Comparison of ENCODE assay signal across 8 cellular contexts in the genomic region with DNA sequence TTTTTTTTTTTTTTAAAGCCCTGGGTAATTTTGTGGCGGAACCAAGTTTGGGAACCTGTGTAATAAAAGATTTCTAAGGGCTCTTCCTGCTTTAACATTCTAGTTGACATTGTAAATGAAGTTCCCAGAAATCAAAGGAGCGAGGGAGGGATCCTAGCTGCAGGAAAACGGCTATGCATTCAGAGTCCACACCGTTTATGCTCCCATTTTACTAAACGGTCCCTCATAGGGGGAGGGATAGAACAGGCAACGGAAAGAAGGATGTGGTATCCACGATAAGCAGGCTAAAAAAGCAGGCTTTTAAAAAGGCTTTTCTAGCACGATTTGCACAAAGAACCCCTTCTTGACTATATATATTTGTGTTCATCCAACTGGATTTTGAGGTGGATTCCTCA. TPM values are rescaled to one million over a fixed set of nuclear protein-coding genes. Genes with fewer than 3 reads are reported as not detected.
DNase-seq lines count a peak whose midpoint lies in the region; ATAC-seq and TF ChIP-seq lines count a peak whose summit lies in the region.

No MANE protein-coding gene starts in this region.

- no peaks in the 10 kb centered on the region for H3K27me3 Mint-ChIP-seq in activated CD4-positive, alpha-beta memory T cell treated with anti-CD3 and anti-CD28 coated beads for 36 hours

- DNase-seq in BJ (ENCODE audit: low read depth) (no peak), HFF-Myc (ENCODE audit: extremely low read depth, low read depth) (no peak), left ventricle myocardium superior (no peak), skeletal muscle cell (ENCODE audit: low read depth) (no peak), SHP77 treated with DMSO at 0.1 percent for 48 hours (lab: John Stamatoyannopoulos, UW) (no peak)
- DNase-seq in activated CD4-positive, alpha-beta memory T cell treated with anti-CD3 and anti-CD28 coated beads for 36 hours = no peak
- DNase-seq in central memory CD4-positive, alpha-beta T cell = no peak

- TF ChIP-seq CTCF in BJ (IDR thresholded peaks at IDR 0.05; ENCODE audit: insufficient read depth, low read depth, low read length) = no peak
- no peak for TF ChIP-seq CTCF in HFF-Myc (IDR thresholded peaks at IDR 0.05; ENCODE audit: low read depth, low read length, missing control alignments)

- H3K4me3 ChIP-seq in BJ (ENCODE audit: low read depth, low read length) (peak overlapping the region; percentile 74), HFF-Myc (replicated peaks; ENCODE audit: low read depth, low read length) (peak overlapping the region; percentile 70), skeletal muscle cell (ENCODE audit: low read depth, low read length) (peak overlapping the region; percentile 97)

- H3K36me3 ChIP-seq in BJ (ENCODE audit: control insufficient read depth, insufficient read depth, low read length) = no peaks in the 10 kb centered on the region

- H3K4me1 Mint-ChIP-seq in activated CD4-positive, alpha-beta memory T cell treated with anti-CD3 and anti-CD28 coated beads for 36 hours (ENCODE audit: low read depth) = peaks cover 27% of the 10 kb centered on the region

- no peaks in the 10 kb centered on the region for H3K36me3 Mint-ChIP-seq in activated CD4-positive, alpha-beta memory T cell treated with anti-CD3 and anti-CD28 coated beads for 36 hours

- H3K4me3 Mint-ChIP-seq in activated CD4-positive, alpha-beta memory T cell treated with anti-CD3 and anti-CD28 coated beads for 36 hours = peak overlapping the region; percentile 83

- H3K27ac Mint-ChIP-seq in activated CD4-positive, alpha-beta memory T cell treated with anti-CD3 and anti-CD28 coated beads for 36 hours = peak overlapping the region; percentile 47

- H3K27me3 ChIP-seq in BJ (ENCODE audit: control insufficient read depth, insufficient read depth, low read length) = no peaks in the 10 kb centered on the region

- no peaks in the 10 kb centered on the region for H3K9me3 Mint-ChIP-seq in activated CD4-positive, alpha-beta memory T cell treated with anti-CD3 and anti-CD28 coated beads for 36 hours

- POLR2A ChIA-PET in BJ (lab: Charles Lee) = no interaction called here
- POLR2A ChIA-PET in activated CD4-positive, alpha-beta memory T cell treated with anti-CD3 and anti-CD28 coated beads for 36 hours (lab: Charles Lee) = no interaction called here

- ATAC-seq in left ventricle myocardium superior (peak; percentile 58), GM21619 (IDR thresholded peaks at IDR 0.05; ENCODE audit: unreplicated experiment) (no peak)

- CTCF ChIA-PET in BJ (lab: Yijun Ruan, JAX) = interaction anchor here (1.0 kb wide), 1 partner anchor 15 kb away, joined by 4 read pairs; no protein-coding TSS in a partner anchor
- CTCF ChIA-PET in activated CD4-positive, alpha-beta memory T cell treated with anti-CD3 and anti-CD28 coated beads for 36 hours (lab: Charles Lee) = no interaction called here

- intact Hi-C loops in activated CD4-positive, alpha-beta memory T cell treated with anti-CD3 and anti-CD28 coated beads for 36 hours (cut with micrococcal nuclease) = loop anchor here (5.0 kb wide), 1 partner anchor 59 kb away; a partner anchor contains a TSS
- intact Hi-C loops in left ventricle myocardium superior (cut with micrococcal nuclease) = no loop called here

RNA-seq across cellular contexts. Expression of a gene that starts 0.6 kb away (rescaled TPM):
- polyA plus RNA-seq in BJ (2011; rRNA removed) = 10.5 and 17.4 TPM in 2 replicates
- polyA minus RNA-seq in BJ (2011; rRNA and poly(A)+ RNA removed) = 4.2 and 5.9 TPM in 2 replicates
- total RNA-seq in activated CD4-positive, alpha-beta memory T cell treated with anti-CD3 and anti-CD28 coated beads for 36 hours = 1 to 10 TPM; 5.7 to 5.8 TPM
- total RNA-seq in left ventricle myocardium superior = 64.0 TPM

RNA-seq across cellular contexts. Expression of a gene that starts 35.7 kb away (rescaled TPM):
- polyA plus RNA-seq in BJ (2011; rRNA removed) = 0.10 and 0.16 TPM in 2 replicates
- 0.10 and 0.19 TPM in 2 replicates for polyA minus RNA-seq in BJ (2011; rRNA and poly(A)+ RNA removed)
- under 1 TPM; 0.14 to 0.15 TPM for total RNA-seq in activated CD4-positive, alpha-beta memory T cell treated with anti-CD3 and anti-CD28 coated beads for 36 hours
- 0.32 TPM for total RNA-seq in left ventricle myocardium superior

RNA-seq across cellular contexts. Expression of a gene that starts 56.8 kb away (rescaled TPM):
- 10.5 and 24.0 TPM in 2 replicates for polyA plus RNA-seq in BJ (2011; rRNA removed)
- 3.0 and 4.7 TPM in 2 replicates for polyA minus RNA-seq in BJ (2011; rRNA and poly(A)+ RNA removed)
- total RNA-seq in activated CD4-positive, alpha-beta memory T cell treated with anti-CD3 and anti-CD28 coated beads for 36 hours = 10 to 100 TPM; 54.6 to 56.5 TPM
- 27.1 TPM for total RNA-seq in left ventricle myocardium superior
